In genomic region chr1:156813750-156814570, GRCh38 we compare ENCODE assay signal across 8 cellular contexts. TPM values are rescaled to one million over a fixed set of nuclear protein-coding genes. Genes with fewer than 3 reads are reported as not detected.
DNase-seq lines count a peak whose midpoint lies in the region; ATAC-seq and TF ChIP-seq lines count a peak whose summit lies in the region.

No MANE protein-coding gene starts in this region.

- no peak overlapping the region for H2BK15ac ChIP-seq in IMR-90 (ENCODE audit: low read depth, low read length)

- no peaks in the 10 kb centered on the region for H3K79me2 ChIP-seq in DOHH2 (ENCODE audit: control insufficient read depth, low read length)

- H3K4ac ChIP-seq in IMR-90 (ENCODE audit: low read depth, low read length): no peak overlapping the region; the same call in 1 of the 2 replicates

- dilution Hi-C loops in IMR-90 (cut with HindIII; ENCODE audit: low sequenced_read_pairs, unreplicated experiment): no loop called here

- no peak for TF ChIP-seq RAD21 in IMR-90 (IDR thresholded peaks at IDR 0.05; ENCODE audit: low read length)

- in situ Hi-C loops in IMR-90 (cut with MboI; ENCODE audit: low sequenced_read_pairs): no loop called here

- ATAC-seq in IMR-90 (ENCODE audit: low read depth) (peak; percentile 72), left colon (peak; percentile 91), GM18519 (IDR thresholded peaks at IDR 0.05; ENCODE audit: low FRiP score, unreplicated experiment) (no peak)
- ATAC-seq in activated CD4-positive, CD25-positive, alpha-beta regulatory T cell treated with anti-CD3 and anti-CD28 coated beads, Interleukin-2, amount 50 U/mL, for 24 hours: peak; percentile 41 to 42

- H2BK20ac ChIP-seq in IMR-90 (ENCODE audit: low read depth, low read length): no peak overlapping the region

- no peak overlapping the region for H2BK120ac ChIP-seq in IMR-90 (ENCODE audit: low read depth, low read length)

- no TSS peak for BruUV-seq in IMR-90 (replicated peaks; lab: Mats Ljungman, UMichigan)

- DNase-seq in IMR-90 (peak; percentile 33), left colon (peak; percentile 71 to 84), putamen (ENCODE audit: low spot score) (no peak)
- DNase-seq in central memory CD4-positive, alpha-beta T cell: peak; percentile 79
- DNase-seq in stimulated activated CD4-positive, alpha-beta T cell treated with anti-CD3 and anti-CD28 coated beads, Interleukin-1b, Interleukin-23, amount 100 ng/mL, for 4 hours (ENCODE audit: low read depth in 2 of 2): peak; percentile 63 to 78

- H3K79me1 ChIP-seq in IMR-90 (ENCODE audit: low read depth in 1 of 2, low read length in 2 of 2): no peaks in the 10 kb centered on the region

- no peak overlapping the region for H3K18ac ChIP-seq in IMR-90 (ENCODE audit: low read depth, low read length)

- no peak overlapping the region for H3K9ac ChIP-seq in IMR-90 (ENCODE audit: low read depth, low read length)

- POLR2A ChIA-PET in IMR-90 (lab: Charles Lee; ENCODE audit: unreplicated experiment): interaction anchor here (0.5 kb wide), 2 partner anchors 72 to 148 kb away, joined by 6 to 8 read pairs; no protein-coding TSS in a partner anchor

- peaks cover 5% of the 10 kb centered on the region for H3F3A ChIP-seq in DOHH2 (ENCODE audit: control insufficient read depth, insufficient read depth)

- H3K4me1 ChIP-seq in DOHH2 (ENCODE audit: control insufficient read depth, low read length) (peaks cover 27% of the 10 kb centered on the region), IMR-90 (ENCODE audit: control insufficient read depth, insufficient read depth, low read length) (peaks cover 14% of the 10 kb centered on the region)

- H3K9me3 ChIP-seq in DOHH2 (ENCODE audit: control insufficient read depth, insufficient read depth, low read length) (no peaks in the 10 kb centered on the region), IMR-90 (ENCODE audit: control insufficient read depth, insufficient read depth, low read length) (no peaks in the 10 kb centered on the region)

- H3K23ac ChIP-seq in IMR-90 (ENCODE audit: low read depth, low read length): 0 out of 2 replicates have a peak overlapping the region, but pooled peaks have one; percentile 4

- H2AK5ac ChIP-seq in IMR-90 (ENCODE audit: low read depth, low read length): peak overlapping the region; percentile 34; the same call in 1 of the 2 replicates

- no peak overlapping the region for H4K8ac ChIP-seq in IMR-90 (ENCODE audit: low read depth in 2 of 2, low read length in 2 of 2)

- no peaks in the 10 kb centered on the region for H3K9me2 ChIP-seq in DOHH2 (replicated peaks; ENCODE audit: control insufficient read depth, low read length)

- no peaks in the 10 kb centered on the region for H3K27me3 ChIP-seq in DOHH2 (ENCODE audit: control insufficient read depth, low read length)
- H3K27me3 ChIP-seq in IMR-90 (ENCODE audit: control insufficient read depth, insufficient read depth, low read length): peaks cover 38% of the 10 kb centered on the region

- H3K27ac ChIP-seq in DOHH2 (ENCODE audit: low read depth, low read length): no peak overlapping the region
- H3K27ac ChIP-seq in IMR-90 (ENCODE audit: insufficient read depth, low read length): no peak overlapping the region

- no peak overlapping the region for H4K5ac ChIP-seq in IMR-90 (ENCODE audit: low read depth, low read length)

- H3K36me3 ChIP-seq in DOHH2 (ENCODE audit: control insufficient read depth, low read length) (no peaks in the 10 kb centered on the region), IMR-90 (ENCODE audit: control insufficient read depth, insufficient read depth, low read length) (no peaks in the 10 kb centered on the region)

- H2BK5ac ChIP-seq in IMR-90 (ENCODE audit: low read depth, low read length, poor library complexity, severe bottlenecking): no peak overlapping the region

- WGBS in IMR-90 (ENCODE audit: extremely low coverage in 2 of 2, insufficient read length in 1 of 2), 2 experiments: 21% methylated on average over 22 of the region's 60 CpGs; no CpG with 5 or more reads in 1 of the 2 experiments

- H2AK9ac ChIP-seq in IMR-90 (replicated peaks; ENCODE audit: low read depth, low read length, poor library complexity): peak overlapping the region; percentile 79

- H3K56ac ChIP-seq in IMR-90 (ENCODE audit: extremely low read depth, insufficient read depth, low read length): no peak overlapping the region

- peak overlapping the region; percentile 92 for H2AFZ ChIP-seq in IMR-90 (replicated peaks; ENCODE audit: low read length, poor library complexity)

- no peak overlapping the region for H3K14ac ChIP-seq in IMR-90 (replicated peaks; ENCODE audit: low read depth, low read length)

- H3K9me1 ChIP-seq in IMR-90 (ENCODE audit: insufficient read depth, low read length): no peaks in the 10 kb centered on the region; the same call in 1 of the 2 replicates

- TF ChIP-seq POLR2A in IMR-90 (IDR thresholded peaks at IDR 0.05; ENCODE audit: low read depth, low read length): no peak

- no peaks in the 10 kb centered on the region for H4K20me1 ChIP-seq in DOHH2 (ENCODE audit: control insufficient read depth, insufficient read depth, low read depth, low read length)
- H4K20me1 ChIP-seq in IMR-90 (ENCODE audit: insufficient read depth, low read length): no peaks in the 10 kb centered on the region; the same call in 1 of the 2 replicates

- H3K4me3 ChIP-seq in DOHH2 (ENCODE audit: low read length) (peak overlapping the region; percentile 58), IMR-90 (ENCODE audit: insufficient read depth, low read depth, low read length) (no peak overlapping the region)

- peak; percentile 49 for TF ChIP-seq CTCF in DOHH2 (IDR thresholded peaks at IDR 0.05; ENCODE audit: low read depth, low read length, poor library complexity, severe bottlenecking)
- peak; percentile 34 for TF ChIP-seq CTCF in IMR-90 (conservative IDR thresholded peaks at IDR 0.05; ENCODE audit: low read depth, low read length)

- peak overlapping the region; percentile 49 for H3K4me2 ChIP-seq in DOHH2 (ENCODE audit: low read length)
- peak overlapping the region; percentile 69 for H3K4me2 ChIP-seq in IMR-90 (ENCODE audit: low read depth, low read length)

- intact Hi-C loops in IMR-90 (cut with micrococcal nuclease) (no loop called here), left colon (cut with DNase I, micrococcal nuclease) (no loop called here)

- CTCF ChIA-PET in IMR-90 (lab: Yijun Ruan, JAX): interaction anchor here (0.7 to 1.2 kb wide), 2 partner anchors 8 to 9 kb away, joined by 3 to 6 read pairs; no protein-coding TSS in a partner anchor

- no peak overlapping the region for H4K91ac ChIP-seq in IMR-90 (ENCODE audit: insufficient read depth, low read depth, low read length)

TF ChIP-seq in IMR-90, 13 proteins besides CTCF, POLR2A, EP300 and RAD21:
- TF ChIP-seq MXI1 (IDR thresholded peaks at IDR 0.05; ENCODE audit: borderline replicate concordance, low read depth, low read length): 0 out of 2 replicates have a peak, but pooled peaks have one; percentile 35
- TF ChIP-seq FOS (IDR thresholded peaks at IDR 0.05; ENCODE audit: low read depth, low read length): no peak
- TF ChIP-seq USF2 (IDR thresholded peaks at IDR 0.05; ENCODE audit: low read depth, low read length): peak; percentile 78

RNA-seq across cellular contexts. Expression of gene SH2D2A, which starts 2.7 kb away (rescaled TPM):
- 0.28 TPM in 1 of 2 replicates, not detected in the other for total RNA-seq in IMR-90 (2012; rRNA removed)
- 0.23 TPM in 1 of 2 replicates, not detected in the other for polyA plus RNA-seq in IMR-90 (2012; rRNA removed)
- polyA plus RNA-seq in IMR-90 (2012; cell fraction: cytosol; rRNA removed): 0.14 TPM in 1 of 2 replicates, not detected in the other
- 0.45 and 1.4 TPM in 2 replicates for polyA plus RNA-seq in IMR-90 (2012; cell fraction: nucleus; rRNA removed; ENCODE audit: low replicate concordance)
- 1 to 10 TPM; 1.4 to 2.4 TPM for total RNA-seq in left colon

RNA-seq across cellular contexts. Expression of gene INSRR, which starts 45.0 kb away (rescaled TPM):
- total RNA-seq in IMR-90 (2012; rRNA removed) (not detected in 2 replicates), left colon (not detected)
- polyA plus RNA-seq in IMR-90 (2012; rRNA removed): not detected in 2 replicates
- not detected in 2 replicates for polyA plus RNA-seq in IMR-90 (2012; cell fraction: cytosol; rRNA removed)
- not detected in 2 replicates for polyA plus RNA-seq in IMR-90 (2012; cell fraction: nucleus; rRNA removed; ENCODE audit: low replicate concordance)

RNA-seq across cellular contexts. Expression of gene PRCC, which starts 46.6 kb away (rescaled TPM):
- total RNA-seq in IMR-90 (2012; rRNA removed): 10.6 and 14.7 TPM in 2 replicates
- 52.4 and 59.6 TPM in 2 replicates for polyA plus RNA-seq in IMR-90 (2012; rRNA removed)
- 40.8 and 89.5 TPM in 2 replicates for polyA plus RNA-seq in IMR-90 (2012; cell fraction: cytosol; rRNA removed)
- 36.4 and 48.1 TPM in 2 replicates for polyA plus RNA-seq in IMR-90 (2012; cell fraction: nucleus; rRNA removed; ENCODE audit: low replicate concordance)
- total RNA-seq in left colon: 10 to 100 TPM; 51.2 to 59.6 TPM

RNA-seq across cellular contexts. Expression of gene NTRK1, which starts 46.7 kb away (rescaled TPM):
- not detected in 2 replicates for total RNA-seq in IMR-90 (2012; rRNA removed)
- 0.03 TPM in 1 of 2 replicates, not detected in the other for polyA plus RNA-seq in IMR-90 (2012; rRNA removed)
- 0.02 TPM in 1 of 2 replicates, not detected in the other for polyA plus RNA-seq in IMR-90 (2012; cell fraction: cytosol; rRNA removed)
- polyA plus RNA-seq in IMR-90 (2012; cell fraction: nucleus; rRNA removed; ENCODE audit: low replicate concordance): 0.07 and 0.11 TPM in 2 replicates
- total RNA-seq in left colon: under 1 TPM in 1 of 2 donors, not detected in 1; 0.95 TPM
